8 cellular contexts compared by ENCODE assay signal in genomic region chr2:143034292-143035074, GRCh38.
DNase-seq lines count a peak whose midpoint lies in the region; ATAC-seq and TF ChIP-seq lines count a peak whose summit lies in the region.

No MANE protein-coding gene starts in this region.

- H3K27me3 ChIP-seq in CD8-positive, alpha-beta memory T cell (ENCODE audit: insufficient read depth, low read length, poor library complexity, severe bottlenecking): no peaks in the 10 kb centered on the region
- H3K27me3 ChIP-seq in WERI-Rb-1 (ENCODE audit: insufficient read depth, low read depth, severe bottlenecking): no peaks in the 10 kb centered on the region
- no peaks in the 10 kb centered on the region for H3K27me3 ChIP-seq in lower lobe of right lung (ENCODE audit: low read depth)

- H3K36me3 ChIP-seq in CD8-positive, alpha-beta memory T cell (ENCODE audit: insufficient read depth, low read length): no peaks in the 10 kb centered on the region
- H3K36me3 ChIP-seq in WERI-Rb-1 (no peaks in the 10 kb centered on the region), lower lobe of right lung (no peaks in the 10 kb centered on the region)

- H3K4me1 ChIP-seq in CD8-positive, alpha-beta memory T cell (ENCODE audit: insufficient read depth, low read length): no peaks in the 10 kb centered on the region
- H3K4me1 ChIP-seq in lower lobe of right lung: no peaks in the 10 kb centered on the region

- H3K27ac Mint-ChIP-seq in CD8-positive, alpha-beta memory T cell: no peak overlapping the region

- H3K4me3 Mint-ChIP-seq in CD8-positive, alpha-beta memory T cell: no peak overlapping the region

- POLR2A ChIA-PET in CD8-positive, alpha-beta memory T cell (lab: Charles Lee): no interaction called here

- CTCF ChIA-PET in CD8-positive, alpha-beta memory T cell (lab: Charles Lee): interaction anchor here (0.6 to 2.0 kb wide), 12 partner anchors 10 to 1256 kb away, joined by 3 to 6 read pairs (median 4); no protein-coding TSS in a partner anchor

- ATAC-seq in GM19351 (IDR thresholded peaks at IDR 0.05; ENCODE audit: unreplicated experiment) (peak; percentile 87), HG03354 (IDR thresholded peaks at IDR 0.05; ENCODE audit: poor library complexity, severe bottlenecking, unreplicated experiment) (peak; percentile 92), lower lobe of right lung (peak; percentile 92 to 97)

- H3K9me3 ChIP-seq in CD8-positive, alpha-beta memory T cell (ENCODE audit: low read length): no peaks in the 10 kb centered on the region
- H3K9me3 ChIP-seq in WERI-Rb-1 (ENCODE audit: severe bottlenecking) (no peaks in the 10 kb centered on the region), lower lobe of right lung (no peaks in the 10 kb centered on the region)

- H3K4me1 Mint-ChIP-seq in CD8-positive, alpha-beta memory T cell: peaks cover 0 to 4% (median 1%) of the 10 kb centered on the region in 3 donors

- intact Hi-C loops in lower lobe of right lung (cut with DNase I): no loop called here

- peak; percentile 16 to 75 (median 61) for DNase-seq in CD8-positive, alpha-beta memory T cell
- DNase-seq in NCI-H345 (lab: John Stamatoyannopoulos, UW): peak; percentile 86
- peak; percentile 43 for DNase-seq in WERI-Rb-1
- DNase-seq in choroid plexus epithelial cell (ENCODE audit: low read depth): peak; percentile 88
- DNase-seq in lower lobe of right lung: no peak
- peak; percentile 11 to 38 for DNase-seq in stimulated activated CD8-positive, alpha-beta memory T cell treated with anti-CD3 and anti-CD28 coated beads, Interleukin-4, amount 100 ng/mL, for 1 hour (ENCODE audit: low read depth in 2 of 2, low spot score in 1 of 2)

- H3K9me3 Mint-ChIP-seq in CD8-positive, alpha-beta memory T cell: no peaks in the 10 kb centered on the region

- H3K4me3 ChIP-seq in CD8-positive, alpha-beta memory T cell (ENCODE audit: low read length): no peak overlapping the region
- H3K4me3 ChIP-seq in WERI-Rb-1 (ENCODE audit: low read depth, low read length) (no peak overlapping the region), choroid plexus epithelial cell (ENCODE audit: low read depth, low read length) (no peak overlapping the region), lower lobe of right lung (no peak overlapping the region)

- no peaks in the 10 kb centered on the region for H3K36me3 Mint-ChIP-seq in CD8-positive, alpha-beta memory T cell

- no peak overlapping the region for H3K27ac ChIP-seq in CD8-positive, alpha-beta memory T cell (ENCODE audit: low read depth, low read length)
- H3K27ac ChIP-seq in WERI-Rb-1 (no peak overlapping the region), lower lobe of right lung (no peak overlapping the region)

- peaks cover 2 to 8% of the 10 kb centered on the region in 2 donors for H3K27me3 Mint-ChIP-seq in CD8-positive, alpha-beta memory T cell

- TF ChIP-seq CTCF in WERI-Rb-1 (IDR thresholded peaks at IDR 0.05; ENCODE audit: low read depth, low read length) (peak; percentile 59), choroid plexus epithelial cell (conservative IDR thresholded peaks at IDR 0.05; ENCODE audit: low read depth, low read length) (peak; percentile 82), lower lobe of right lung (IDR thresholded peaks at IDR 0.05) (peak; percentile 97)
